Comparison of ENCODE assay signal across 12 cellular contexts in the genomic region with DNA sequence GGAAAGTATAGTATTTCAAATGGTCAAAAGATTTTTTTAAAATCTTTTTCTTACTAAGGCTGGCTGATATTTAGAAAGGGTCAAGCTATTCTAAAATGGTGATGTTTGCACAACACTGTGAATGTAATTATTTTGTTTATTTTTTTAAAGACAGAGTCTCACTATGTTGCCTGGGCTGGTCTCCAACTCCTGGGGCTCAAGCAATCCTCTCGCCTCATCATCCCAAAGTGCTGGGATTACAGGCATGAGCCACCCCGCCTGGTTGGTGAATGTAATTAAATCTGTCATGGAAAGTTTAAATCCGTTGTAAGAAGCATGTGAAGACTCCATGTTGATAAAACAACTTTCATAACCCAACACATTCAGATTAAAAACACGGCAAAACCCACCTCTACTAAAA. TPM values are rescaled to one million over a fixed set of nuclear protein-coding genes. Genes with fewer than 3 reads are reported as not detected.
DNase-seq lines count a peak whose midpoint lies in the region; ATAC-seq, FAIRE-seq and TF ChIP-seq lines count a peak whose summit lies in the region.
"Had no signal": no experiment of that assay in that cellular context is flagged by ENCODE, and none has a peak within 500 bp of the region (broad histone marks: within the 10 kb centered on the region; RNA-seq: fewer than 3 reads in every experiment).

No MANE protein-coding gene starts in this region.

- H3K36me3 ChIP-seq in HepG2 (replicated peaks in 1 of 2; ENCODE audit: control insufficient read depth in 1 of 2, insufficient read depth in 2 of 2, low read length in 2 of 2) (0 out of 5 replicates have a peak, but pooled peaks cover 0 to 3% of the 10 kb centered on the region in 2 experiments), right lobe of liver (no peaks in the 10 kb centered on the region), iPS-18a (ENCODE audit: control insufficient read depth, low read depth, low read length) (peaks cover 2% of the 10 kb centered on the region), right atrium auricular region (no peaks in the 10 kb centered on the region)
- H3K36me3 ChIP-seq: thoracic aorta had no signal

- BruUV-seq in HepG2 (replicated peaks; lab: Mats Ljungman, UMichigan) = no TSS peak

- peaks cover 71% of the 10 kb centered on the region for H3K79me2 ChIP-seq in HepG2 (ENCODE audit: insufficient read depth, low read length)

- H3K9ac ChIP-seq in HepG2 (ENCODE audit: insufficient read depth, low read depth, low read length) (no peak overlapping the region), iPS-18a (ENCODE audit: low read length) (no peak overlapping the region)

- peaks cover 9% of the 10 kb centered on the region for H3K27me3 Mint-ChIP-seq in WTC11 (ENCODE audit: low read depth)
- H3K27me3 Mint-ChIP-seq: activated naive CD8-positive, alpha-beta T cell had no signal

- H3K4me3 Mint-ChIP-seq in WTC11 = peak overlapping the region; percentile 95

- H3K27me3 ChIP-seq in HepG2 (ENCODE audit: control insufficient read depth in 1 of 2, insufficient read depth in 2 of 2, low read length in 2 of 2) = no peaks in the 10 kb centered on the region; a peak in 1 of 5 replicates
- H3K27me3 ChIP-seq in right lobe of liver = no peaks in the 10 kb centered on the region
- H3K27me3 ChIP-seq in iPS-18a (ENCODE audit: control insufficient read depth, insufficient read depth, low read length) = peaks cover 8% of the 10 kb centered on the region
- H3K27me3 ChIP-seq in right atrium auricular region = no peaks in the 10 kb centered on the region
- H3K27me3 ChIP-seq: foreskin keratinocyte had no signal

- peak overlapping the region; percentile 83 for H3K4me2 ChIP-seq in HepG2 (ENCODE audit: low read depth, low read length)

- H3K4me3 ChIP-seq in HepG2 (replicated peaks in 1 of 3; ENCODE audit: insufficient read depth in 1 of 3, low read depth in 2 of 3, low read length in 3 of 3) = peak overlapping the region in 2 of 3 experiments; percentile 82 to 87; a peak in 4 of 6 replicates
- no peak overlapping the region for H3K4me3 ChIP-seq in right lobe of liver
- H3K4me3 ChIP-seq in iPS-18a (ENCODE audit: low read length) = peak overlapping the region; percentile 85
- H3K4me3 ChIP-seq in right atrium auricular region = no peak overlapping the region

- H3K27ac ChIP-seq in HepG2 (ENCODE audit: extremely low read length, insufficient read depth, low read length) (peak overlapping the region; percentile 54), right lobe of liver (no peak overlapping the region), iPS-18a (ENCODE audit: low read length) (no peak overlapping the region), right atrium auricular region (no peak overlapping the region)
- H3K27ac ChIP-seq: thoracic aorta had no signal

- H3K9me3 Mint-ChIP-seq in WTC11 = peaks cover 5% of the 10 kb centered on the region; the same call in 1 of the 2 replicates

- CTCF ChIA-PET in HepG2 (lab: Yijun Ruan, JAX; ENCODE audit: low intra/inter-chr PET ratio, low total read pairs) = interaction anchor here (0.6 kb wide), 1 partner anchor 8 kb away, joined by 3 read pairs; no protein-coding TSS in a partner anchor
- CTCF ChIA-PET in WTC11 (lab: Charles Lee) = no interaction called here

- peaks cover 73% of the 10 kb centered on the region for H3K4me1 ChIP-seq in HepG2 (ENCODE audit: insufficient read depth, low read length)
- peaks cover 0 to 29% (median 3%) of the 10 kb centered on the region in 4 donors for H3K4me1 ChIP-seq in right lobe of liver
- H3K4me1 ChIP-seq in iPS-18a (ENCODE audit: control insufficient read depth, low read depth, low read length) = peaks cover 22% of the 10 kb centered on the region
- H3K4me1 ChIP-seq in right atrium auricular region = peaks cover 0 to 28% of the 10 kb centered on the region in 2 donors

- TF ChIP-seq POLR2A in HepG2 (IDR thresholded peaks at IDR 0.05; ENCODE audit: insufficient read depth in 1 of 2, low read depth in 2 of 2, low read length in 2 of 2) = no peak
- TF ChIP-seq POLR2A in right lobe of liver (IDR thresholded peaks at IDR 0.05) = no peak

- no peak for ATAC-seq in HepG2
- no peak for ATAC-seq in right lobe of liver
- ATAC-seq in WTC11 = no peak
- no peak for ATAC-seq in HG03095 (IDR thresholded peaks at IDR 0.05; ENCODE audit: unreplicated experiment)
- no peak for ATAC-seq in HG03039 (IDR thresholded peaks at IDR 0.05; ENCODE audit: unreplicated experiment)
- ATAC-seq: foreskin keratinocyte had no signal

- intact Hi-C loops in HepG2 (cut with micrococcal nuclease; ENCODE audit: unreplicated experiment) = loop anchor here (5.0 kb wide), 2 partner anchors 44 to 74 kb away; no protein-coding TSS in a partner anchor
- intact Hi-C loops in right lobe of liver (cut with DNase I) = no loop called here

- no peak overlapping the region for H2AFZ ChIP-seq in HepG2 (ENCODE audit: low read length)

- TF ChIP-seq CTCF in HepG2 (CRISPR knock-in tag; IDR thresholded peaks at IDR 0.05) = no peak
- TF ChIP-seq CTCF in right lobe of liver (IDR thresholded peaks at IDR 0.05) = no peak
- TF ChIP-seq CTCF in WTC11 (IDR thresholded peaks at IDR 0.05) = no peak
- no peak for TF ChIP-seq CTCF in right atrium auricular region (IDR thresholded peaks at IDR 0.05)

- DNase-seq in HepG2 (ENCODE audit: low spot score) (no peak), right lobe of liver (no peak), WTC11 (ENCODE audit: low spot score) (no peak), globus pallidus (ENCODE audit: low spot score) (no peak), right atrium auricular region (ENCODE audit: low spot score) (no peak)
- DNase-seq: activated CD4-positive, alpha-beta T cell treated with anti-CD3 and anti-CD28 coated beads for 1 hour; foreskin keratinocyte had no signal

- H3K36me3 Mint-ChIP-seq in WTC11 = peaks cover 7% of the 10 kb centered on the region

- POLR2A ChIA-PET in HepG2 (lab: Yijun Ruan, JAX) (interaction anchor here (2.3 kb wide), 1 partner anchor 106 kb away, joined by 10 read pairs; no protein-coding TSS in a partner anchor), WTC11 (lab: Charles Lee) (interaction anchor here (0.5 kb wide), 1 partner anchor 19 kb away, joined by 4 read pairs; no protein-coding TSS in a partner anchor)

- no peak for FAIRE-seq in HepG2 (lab: Jason Lieb, UNC)

- H3K9me3 ChIP-seq in HepG2 (ENCODE audit: low read length) = no peaks in the 10 kb centered on the region
- H3K9me3 ChIP-seq in right lobe of liver = no peaks in the 10 kb centered on the region
- no peaks in the 10 kb centered on the region for H3K9me3 ChIP-seq in iPS-18a (ENCODE audit: control insufficient read depth, low read depth, low read length)
- no peaks in the 10 kb centered on the region for H3K9me3 ChIP-seq in right atrium auricular region
- H3K9me3 ChIP-seq: thoracic aorta had no signal

- no peak overlapping the region for H3K27ac Mint-ChIP-seq in WTC11

- H3K4me1 Mint-ChIP-seq in WTC11 = peaks cover 46% of the 10 kb centered on the region

- in situ Hi-C loops in HepG2 (cut with HindIII; ENCODE audit: extremely low pct_ligation_motif_present, low pct_unique_long_range_greater_than_20kb) = loop anchor here (10.0 kb wide), 1 partner anchor 176 kb away; no protein-coding TSS in a partner anchor

- 0 out of 2 replicates have a peak, but pooled peaks cover 14% of the 10 kb centered on the region for H4K20me1 ChIP-seq in HepG2 (ENCODE audit: insufficient read depth, low read length)

- no peak for TF ChIP-seq RAD21 in HepG2 (CRISPR knock-in tag; IDR thresholded peaks at IDR 0.05)

- WGBS in HepG2 (ENCODE audit: low lambda C conversion rate) = 72% methylated on average over 4 of the region's 4 CpGs
- WGBS in right lobe of liver (ENCODE audit: insufficient coverage, low coverage, low lambda C conversion rate, missing lambda C conversion rate) = 79% methylated on average over 4 of the region's 4 CpGs

- TF ChIP-seq EP300 in HepG2 (IDR thresholded peaks at IDR 0.05; ENCODE audit: low read depth in 2 of 2, low read length in 2 of 2) = no peak
- TF ChIP-seq EP300 in HepG2 (CRISPR knock-in tag; IDR thresholded peaks at IDR 0.05; ENCODE audit: borderline replicate concordance) = no peak

TF ChIP-seq in WTC11, 78 proteins besides CTCF, POLR2A, EP300 and RAD21 (continues in another document):
- no peak for TF ChIP-seq HMGA2 (CRISPR knock-in tag; IDR thresholded peaks at IDR 0.05)

RNA-seq across cellular contexts. Expression of gene UBTD2, which starts 2.6 kb away (rescaled TPM):
- total RNA-seq in HepG2 (2016; rRNA removed; fragmentation: Illumina TruSeq; extraction: Trizol) (24.1 and 32.9 TPM in 2 replicates), right lobe of liver (10 to 100 TPM in 1 of 6 experiments, 1 to 10 TPM in 5; 6.7 to 11.7 (median 9.2) TPM), WTC11 (2021) (22.7 to 26.2 TPM (median 25.9 TPM) in 3 replicates), right atrium auricular region (10 to 100 TPM in 1 of 2 donors, 1 to 10 TPM in 1; 6.6 to 12.4 TPM)
- total RNA-seq in HepG2 (2016; cell fraction: cytosol; rRNA removed; fragmentation: Illumina TruSeq; extraction: Trizol; ENCODE audit: low read depth) = 9.7 and 11.2 TPM in 2 replicates
- total RNA-seq in HepG2 (2016; cell fraction: insoluble cytoplasmic fraction; rRNA removed; fragmentation: Illumina TruSeq; extraction: Trizol) = 24.7 and 30.9 TPM in 2 replicates
- total RNA-seq in HepG2 (2016; cell fraction: membrane; rRNA removed; fragmentation: Illumina TruSeq; extraction: Trizol) = 41.5 and 46.2 TPM in 2 replicates
- 14.0 and 15.3 TPM in 2 replicates for total RNA-seq in HepG2 (2016; cell fraction: nucleus; rRNA removed; fragmentation: Illumina TruSeq; extraction: Trizol)
- 13.6 and 15.2 TPM in 2 replicates for polyA plus RNA-seq in HepG2 (2011; rRNA removed)
- 8.1 and 12.6 TPM in 2 replicates for polyA plus RNA-seq in HepG2 (2011; cell fraction: cytosol; rRNA removed)
- polyA plus RNA-seq in HepG2 (2011; cell fraction: nucleus; rRNA removed) = 4.2 and 5.7 TPM in 2 replicates
- 15.3 and 22.4 TPM in 2 replicates for polyA plus RNA-seq in HepG2 (2012)
- 13.7 and 15.1 TPM in 2 replicates for polyA plus RNA-seq in HepG2 (2016; cell fraction: cytosol; fragmentation: Illumina TruSeq; extraction: Trizol; ENCODE audit: low read depth)
- polyA plus RNA-seq in HepG2 (2016; cell fraction: insoluble cytoplasmic fraction; fragmentation: Illumina TruSeq; extraction: Trizol; ENCODE audit: low read depth) = 36.9 and 39.9 TPM in 2 replicates
- polyA plus RNA-seq in HepG2 (2016; cell fraction: membrane; fragmentation: Illumina TruSeq; extraction: Trizol; ENCODE audit: low read depth) = 40.2 and 41.2 TPM in 2 replicates
- polyA plus RNA-seq in HepG2 (2016; cell fraction: nucleus; fragmentation: Illumina TruSeq; extraction: Trizol; ENCODE audit: insufficient read depth, low read depth) = 20.7 and 21.5 TPM in 2 replicates
- 7.6 and 8.4 TPM in 2 replicates for polyA minus RNA-seq in HepG2 (2011; rRNA and poly(A)+ RNA removed; ENCODE audit: low replicate concordance)
- 14.6 and 18.6 TPM in 2 replicates for polyA minus RNA-seq in HepG2 (2011; cell fraction: cytosol; rRNA and poly(A)+ RNA removed)
- 12.5 and 14.8 TPM in 2 replicates for polyA minus RNA-seq in HepG2 (2011; cell fraction: nucleus; rRNA and poly(A)+ RNA removed)

Comparison
In these comparisons a context has a peak if more than half of its experiments do, and no peak if none do; other contexts are left out.
1. H3K4me3 ChIP-seq: peak in HepG2 (2 of 3) and iPS-18a (single experiment); none in right lobe of liver (0 of 3) and right atrium auricular region (0 of 2).